Comparison of ENCODE assay signal across 8 cellular contexts in genomic region chr15:42494998-42495360, GRCh38. TPM values are rescaled to one million over a fixed set of nuclear protein-coding genes. Genes with fewer than 3 reads are reported as not detected.
A peak's percentile ranks its signal among the peaks of the same experiment; 100 is the strongest.
DNase-seq lines count a peak whose midpoint lies in the region; ATAC-seq, FAIRE-seq and TF ChIP-seq lines count a peak whose summit lies in the region.

No MANE protein-coding gene starts in this region.

- H3K4me3 ChIP-seq in CD4-positive, CD25-positive, alpha-beta regulatory T cell (ENCODE audit: low read depth, low read length): peak overlapping the region; percentile 91
- peak overlapping the region; percentile 71 to 75 for H3K4me3 ChIP-seq in foreskin fibroblast (ENCODE audit: low read depth in 1 of 2, low read length in 2 of 2)

- H3K4me1 Mint-ChIP-seq in CD4-positive, CD25-positive, alpha-beta regulatory T cell: peaks cover 27 to 77% (median 47%) of the 10 kb centered on the region in 4 donors
- peaks cover 65% of the 10 kb centered on the region for H3K4me1 Mint-ChIP-seq in activated T-helper 1 cell treated with anti-CD3 and anti-CD28 coated beads, Interleukin-12 subunit alpha, Interleukin-12 subunit beta, Interleukin-2, Interleukin-4 antibody, amounts not matched to agents 30 ng/mL and 10 ng/mL and 1 ng/mL, durations not matched to agents 14 hours and 24 hours and 36 hours (ENCODE audit: low read depth)
- H3K4me1 Mint-ChIP-seq in nephron: peaks cover 41% of the 10 kb centered on the region

- H3K27ac Mint-ChIP-seq in CD4-positive, CD25-positive, alpha-beta regulatory T cell: peak overlapping the region; percentile 96 to 99 (median 97)
- peak overlapping the region; percentile 89 for H3K27ac Mint-ChIP-seq in activated T-helper 1 cell treated with anti-CD3 and anti-CD28 coated beads, Interleukin-12 subunit alpha, Interleukin-12 subunit beta, Interleukin-2, Interleukin-4 antibody, amounts not matched to agents 30 ng/mL and 10 ng/mL and 1 ng/mL, durations not matched to agents 14 hours and 24 hours and 36 hours
- H3K27ac Mint-ChIP-seq in nephron: peak overlapping the region; percentile 91 to 92 (median 92)

- intact Hi-C loops in activated T-helper 1 cell treated with anti-CD3 and anti-CD28 coated beads, Interleukin-12 subunit alpha, Interleukin-12 subunit beta, Interleukin-2, Interleukin-4 antibody, amounts not matched to agents 30 ng/mL and 10 ng/mL and 1 ng/mL, durations not matched to agents 14 hours and 24 hours and 36 hours (cut with micrococcal nuclease): loop anchor here (1.0 to 10.0 kb wide), 5 partner anchors 53 to 426 kb away; partner anchors contain the start of genes CDAN1, HAUS2 and LRRC57

- H3K36me3 Mint-ChIP-seq in CD4-positive, CD25-positive, alpha-beta regulatory T cell: peaks cover 6% of the 10 kb centered on the region
- peaks cover 7% of the 10 kb centered on the region for H3K36me3 Mint-ChIP-seq in activated T-helper 1 cell treated with anti-CD3 and anti-CD28 coated beads, Interleukin-12 subunit alpha, Interleukin-12 subunit beta, Interleukin-2, Interleukin-4 antibody, amounts not matched to agents 30 ng/mL and 10 ng/mL and 1 ng/mL, durations not matched to agents 14 hours and 24 hours and 36 hours (ENCODE audit: low read depth)
- no peaks in the 10 kb centered on the region for H3K36me3 Mint-ChIP-seq in nephron (ENCODE audit: low read depth)

- H3K4me3 Mint-ChIP-seq in CD4-positive, CD25-positive, alpha-beta regulatory T cell: peak overlapping the region; percentile 94 to 98 (median 96)
- H3K4me3 Mint-ChIP-seq in activated T-helper 1 cell treated with anti-CD3 and anti-CD28 coated beads, Interleukin-12 subunit alpha, Interleukin-12 subunit beta, Interleukin-2, Interleukin-4 antibody, amounts not matched to agents 30 ng/mL and 10 ng/mL and 1 ng/mL, durations not matched to agents 14 hours and 24 hours and 36 hours: peak overlapping the region; percentile 100
- H3K4me3 Mint-ChIP-seq in nephron: peak overlapping the region; percentile 94 to 98 (median 97)

- FAIRE-seq in GM12891 (lab: Jason Lieb, UNC): no peak

- no peak for TF ChIP-seq POLR2A in GM12891 (IDR thresholded peaks at IDR 0.05; ENCODE audit: low read depth, low read length)

- DNase-seq in CD4-positive, CD25-positive, alpha-beta regulatory T cell: peak in 1 of 3 donors; percentile 18
- DNase-seq in HT1080 (ENCODE audit: low read depth) (peak; percentile 66), foreskin fibroblast (peak; percentile 61 to 79), GM12891 (ENCODE audit: insufficient read length, low spot score) (no peak)
- DNase-seq in activated T-helper 1 cell treated with anti-CD3 and anti-CD28 coated beads, Interleukin-12 subunit alpha, Interleukin-12 subunit beta, Interleukin-2, Interleukin-4 antibody, amounts not matched to agents 30 ng/mL and 10 ng/mL and 1 ng/mL, durations not matched to agents 14 hours and 24 hours and 36 hours (ENCODE audit: low spot score): peak; percentile 24

- peak overlapping the region; percentile 74 for H3K27ac ChIP-seq in CD4-positive, CD25-positive, alpha-beta regulatory T cell (ENCODE audit: insufficient read depth, low read length, poor library complexity, severe bottlenecking)

- H3K27me3 ChIP-seq in CD4-positive, CD25-positive, alpha-beta regulatory T cell (ENCODE audit: control insufficient read depth, insufficient read depth, low read length): no peaks in the 10 kb centered on the region

- TF ChIP-seq CTCF in foreskin fibroblast (IDR thresholded peaks at IDR 0.05; ENCODE audit: low read depth, low read length) (no peak), nephron (IDR thresholded peaks at IDR 0.05; ENCODE audit: unreplicated experiment in 3 of 3) (no peak)

- ATAC-seq in CD4-positive, CD25-positive, alpha-beta regulatory T cell (ENCODE audit: low read depth in 2 of 2): no peak
- ATAC-seq in GM19452 (IDR thresholded peaks at IDR 0.05; ENCODE audit: unreplicated experiment) (no peak), HG03135 (IDR thresholded peaks at IDR 0.05; ENCODE audit: unreplicated experiment) (no peak)

- peaks cover 45% of the 10 kb centered on the region for H3K4me1 ChIP-seq in CD4-positive, CD25-positive, alpha-beta regulatory T cell (ENCODE audit: control insufficient read depth, insufficient read depth, low read length, poor library complexity, severe bottlenecking)

- H3K9me3 Mint-ChIP-seq in CD4-positive, CD25-positive, alpha-beta regulatory T cell: peaks cover 0 to 1% (median 0%) of the 10 kb centered on the region in 7 donors
- H3K9me3 Mint-ChIP-seq in activated T-helper 1 cell treated with anti-CD3 and anti-CD28 coated beads, Interleukin-12 subunit alpha, Interleukin-12 subunit beta, Interleukin-2, Interleukin-4 antibody, amounts not matched to agents 30 ng/mL and 10 ng/mL and 1 ng/mL, durations not matched to agents 14 hours and 24 hours and 36 hours: no peaks in the 10 kb centered on the region
- no peaks in the 10 kb centered on the region for H3K9me3 Mint-ChIP-seq in nephron

- H3K27me3 Mint-ChIP-seq in CD4-positive, CD25-positive, alpha-beta regulatory T cell: no peaks in the 10 kb centered on the region
- no peaks in the 10 kb centered on the region for H3K27me3 Mint-ChIP-seq in activated T-helper 1 cell treated with anti-CD3 and anti-CD28 coated beads, Interleukin-12 subunit alpha, Interleukin-12 subunit beta, Interleukin-2, Interleukin-4 antibody, amounts not matched to agents 30 ng/mL and 10 ng/mL and 1 ng/mL, durations not matched to agents 14 hours and 24 hours and 36 hours (ENCODE audit: insufficient read depth)
- no peaks in the 10 kb centered on the region for H3K27me3 Mint-ChIP-seq in nephron (ENCODE audit: low read depth)

- no peaks in the 10 kb centered on the region for H3K36me3 ChIP-seq in CD4-positive, CD25-positive, alpha-beta regulatory T cell (ENCODE audit: control insufficient read depth, insufficient read depth, low read length)

- H3K9me3 ChIP-seq in CD4-positive, CD25-positive, alpha-beta regulatory T cell (ENCODE audit: control insufficient read depth in 2 of 2, low read length in 2 of 2): no peaks in the 10 kb centered on the region

TF ChIP-seq in GM12891, 5 proteins besides CTCF, POLR2A, EP300 and RAD21:
- no peak for TF ChIP-seq SPI1 (IDR thresholded peaks at IDR 0.05; ENCODE audit: low read depth, low read length)
- TF ChIP-seq TAF1 (IDR thresholded peaks at IDR 0.05; ENCODE audit: low read depth, low read length): no peak
- TF ChIP-seq POU2F2 (IDR thresholded peaks at IDR 0.05; ENCODE audit: low read depth, low read length): no peak
- no peak for TF ChIP-seq PAX5 (IDR thresholded peaks at IDR 0.05; ENCODE audit: insufficient read depth, low read length, severe bottlenecking)
- no peak for TF ChIP-seq POLR2AphosphoS5 (IDR thresholded peaks at IDR 0.05; ENCODE audit: low read depth, low read length)

RNA-seq across cellular contexts. Expression of gene SNAP23, which starts 0.5 kb away (rescaled TPM):
- total RNA-seq in CD4-positive, CD25-positive, alpha-beta regulatory T cell: 54.0 TPM
- polyA plus RNA-seq in CD4-positive, CD25-positive, alpha-beta regulatory T cell: 10 to 100 TPM; 67.2 to 86.5 (median 75.8) TPM
- total RNA-seq in HT1080 (2014; rRNA removed; shearing (Covaris generic)): 48.3 and 53.4 TPM in 2 replicates
- 44.8 and 52.8 TPM in 2 replicates for polyA plus RNA-seq in HT1080 (2015; cell fraction: cytosol; rRNA removed)
- polyA plus RNA-seq in HT1080 (2015; cell fraction: nucleus; rRNA removed): 36.1 and 39.1 TPM in 2 replicates
- total RNA-seq in activated T-helper 1 cell treated with anti-CD3 and anti-CD28 coated beads, Interleukin-12 subunit alpha, Interleukin-12 subunit beta, Interleukin-2, Interleukin-4 antibody, amounts not matched to agents 30 ng/mL and 10 ng/mL and 1 ng/mL, durations not matched to agents 14 hours and 24 hours and 36 hours: 73.8 and 87.5 TPM in 2 replicates
- polyA plus RNA-seq in GM12891 (2012; ENCODE audit: low read depth, missing spikeins): 90.7 TPM

RNA-seq across cellular contexts. Expression of gene ZNF106, which starts 4.0 kb away (rescaled TPM):
- total RNA-seq in CD4-positive, CD25-positive, alpha-beta regulatory T cell: 47.5 TPM
- 10 to 100 TPM; 31.0 to 36.5 (median 34.6) TPM for polyA plus RNA-seq in CD4-positive, CD25-positive, alpha-beta regulatory T cell
- total RNA-seq in HT1080 (2014; rRNA removed; shearing (Covaris generic)): 23.6 and 25.8 TPM in 2 replicates
- 12.0 and 14.2 TPM in 2 replicates for polyA plus RNA-seq in HT1080 (2015; cell fraction: cytosol; rRNA removed)
- polyA plus RNA-seq in HT1080 (2015; cell fraction: nucleus; rRNA removed): 18.0 and 20.9 TPM in 2 replicates
- 62.8 and 63.9 TPM in 2 replicates for total RNA-seq in activated T-helper 1 cell treated with anti-CD3 and anti-CD28 coated beads, Interleukin-12 subunit alpha, Interleukin-12 subunit beta, Interleukin-2, Interleukin-4 antibody, amounts not matched to agents 30 ng/mL and 10 ng/mL and 1 ng/mL, durations not matched to agents 14 hours and 24 hours and 36 hours
- polyA plus RNA-seq in GM12891 (2012; ENCODE audit: low read depth, missing spikeins): 14.5 TPM

RNA-seq across cellular contexts. Expression of gene LRRC57, which starts 53.6 kb away (rescaled TPM):
- total RNA-seq in CD4-positive, CD25-positive, alpha-beta regulatory T cell: 36.0 TPM
- polyA plus RNA-seq in CD4-positive, CD25-positive, alpha-beta regulatory T cell: 10 to 100 TPM in 1 of 4 donors, 1 to 10 TPM in 3; 5.8 to 11.6 (median 7.3) TPM
- 7.5 and 8.0 TPM in 2 replicates for total RNA-seq in HT1080 (2014; rRNA removed; shearing (Covaris generic))
- 10.5 and 10.6 TPM in 2 replicates for polyA plus RNA-seq in HT1080 (2015; cell fraction: cytosol; rRNA removed)
- polyA plus RNA-seq in HT1080 (2015; cell fraction: nucleus; rRNA removed): 9.3 and 11.8 TPM in 2 replicates
- total RNA-seq in activated T-helper 1 cell treated with anti-CD3 and anti-CD28 coated beads, Interleukin-12 subunit alpha, Interleukin-12 subunit beta, Interleukin-2, Interleukin-4 antibody, amounts not matched to agents 30 ng/mL and 10 ng/mL and 1 ng/mL, durations not matched to agents 14 hours and 24 hours and 36 hours: 19.9 TPM in 2 replicates
- polyA plus RNA-seq in GM12891 (2012; ENCODE audit: low read depth, missing spikeins): 4.3 TPM

RNA-seq across cellular contexts. Expression of gene HAUS2, which starts 53.7 kb away (rescaled TPM):
- 24.4 TPM for total RNA-seq in CD4-positive, CD25-positive, alpha-beta regulatory T cell
- polyA plus RNA-seq in CD4-positive, CD25-positive, alpha-beta regulatory T cell: 10 to 100 TPM; 21.0 to 33.1 (median 25.1) TPM
- total RNA-seq in HT1080 (2014; rRNA removed; shearing (Covaris generic)): 43.4 and 50.6 TPM in 2 replicates
- polyA plus RNA-seq in HT1080 (2015; cell fraction: cytosol; rRNA removed): 35.2 and 46.6 TPM in 2 replicates
- polyA plus RNA-seq in HT1080 (2015; cell fraction: nucleus; rRNA removed): 14.9 and 17.2 TPM in 2 replicates
- total RNA-seq in activated T-helper 1 cell treated with anti-CD3 and anti-CD28 coated beads, Interleukin-12 subunit alpha, Interleukin-12 subunit beta, Interleukin-2, Interleukin-4 antibody, amounts not matched to agents 30 ng/mL and 10 ng/mL and 1 ng/mL, durations not matched to agents 14 hours and 24 hours and 36 hours: 43.2 and 46.7 TPM in 2 replicates
- 20.3 TPM for polyA plus RNA-seq in GM12891 (2012; ENCODE audit: low read depth, missing spikeins)
